In genomic region chr1:169788402-169788801, GRCh38 we compare ENCODE assay signal across 38 cellular contexts. TPM values are rescaled to one million over a fixed set of nuclear protein-coding genes. Genes with fewer than 3 reads are reported as not detected.
"Had no signal": no experiment of that assay in that cellular context is flagged by ENCODE, and none has a peak within 500 bp of the region (broad histone marks: within the 10 kb centered on the region; RNA-seq: fewer than 3 reads in every experiment).

No MANE protein-coding gene starts in this region.

- H3K27ac ChIP-seq: KMS-11 had no signal

- H3K4me3 ChIP-seq: MG63 had no signal

- H3K9me3 ChIP-seq: MG63 had no signal

- H3K27me3 ChIP-seq: MG63 had no signal

- H3K4me2 ChIP-seq: KMS-11 had no signal

- DNase-seq: Karpas-422, Kasumi-1, MG63, MM.1S, MV-4-11, NCI-H1048, NCI-H1092, NCI-H1092 treated with DMSO at 0.1 percent for 48 hours, NCI-H1105, NCI-H1105 treated with DMSO at 0.1 percent for 48 hours, NCI-H1417, NCI-H1417 treated with DMSO at 0.1 percent for 48 hours, NCI-H1436, NCI-H1436 treated with DMSO at 0.1 percent for 48 hours, NCI-H146, NCI-H1694, NCI-H1694 treated with DMSO at 0.1 percent for 48 hours, NCI-H187, NCI-H187 treated with DMSO at 0.1 percent for 48 hours, NCI-H1930, NCI-H2029, NCI-H2029 treated with DMSO at 0.1 percent for 48 hours, NCI-H2081, NCI-H2081 treated with DMSO at 0.1 percent for 48 hours, NCI-H2107, NCI-H2171, NCI-H2171 treated with DMSO at 0.1 percent for 48 hours, NCI-H2227 treated with DMSO at 0.1 percent for 48 hours, NCI-H226, NCI-H345, NCI-H446, NCI-H446 treated with DMSO at 0.1 percent for 48 hours, NCI-H510A had no signal

- H3K9ac ChIP-seq: KMS-11 had no signal

RNA-seq across cellular contexts. Expression of gene SELE, which starts 54.5 kb away (rescaled TPM):
- total RNA-seq: LHCN-M2, M059J, MCF 10A, NCI-H460 had no signal
